In genomic region chr14:95519699-95520098, GRCh38 we compare ENCODE assay signal across 8 cellular contexts. TPM values are rescaled to one million over a fixed set of nuclear protein-coding genes. Genes with fewer than 3 reads are reported as not detected.
DNase-seq lines count a peak whose midpoint lies in the region; ATAC-seq, FAIRE-seq and TF ChIP-seq lines count a peak whose summit lies in the region.

No MANE protein-coding gene starts in this region.

- DNase-seq in BE2C (no peak), M059J (ENCODE audit: low read depth) (peak; percentile 77), endothelial cell of umbilical vein (ENCODE audit: low read depth, low spot score) (peak; percentile 81), smooth muscle cell (lab: John Stamatoyannopoulos, UW; ENCODE audit: unreplicated experiment) (no peak), HuH-7.5 (ENCODE audit: low spot score) (no peak)
- DNase-seq in activated CD4-positive, alpha-beta memory T cell treated with anti-CD3 and anti-CD28 coated beads for 36 hours: peak; percentile 88

- H3K4me1 ChIP-seq in BE2C (peaks cover 57% of the 10 kb centered on the region), endothelial cell of umbilical vein (ENCODE audit: control insufficient read depth, extremely low read depth, insufficient read depth, low read length) (peaks cover 69% of the 10 kb centered on the region), smooth muscle cell (ENCODE audit: low read depth) (peaks cover 25% of the 10 kb centered on the region)

- H3K9me3 ChIP-seq in BE2C (no peaks in the 10 kb centered on the region), endothelial cell of umbilical vein (replicated peaks; ENCODE audit: control insufficient read depth, insufficient read depth, low read length) (no peaks in the 10 kb centered on the region), smooth muscle cell (replicated peaks; ENCODE audit: low read depth) (no peaks in the 10 kb centered on the region)

- POLR2A ChIA-PET in activated CD4-positive, alpha-beta memory T cell treated with anti-CD3 and anti-CD28 coated beads for 36 hours (lab: Charles Lee): interaction anchor here (0.8 to 2.6 kb wide), 3 partner anchors 14 to 39 kb away, joined by 4 to 14 read pairs (median 8); partner anchors contain the start of gene GLRX5
- POLR2A ChIA-PET in endothelial cell of umbilical vein (lab: Charles Lee): no interaction called here

- peaks cover 80% of the 10 kb centered on the region for H3K4me1 Mint-ChIP-seq in activated CD4-positive, alpha-beta memory T cell treated with anti-CD3 and anti-CD28 coated beads for 36 hours (ENCODE audit: low read depth)

- H3K27me3 ChIP-seq in BE2C (no peaks in the 10 kb centered on the region), endothelial cell of umbilical vein (ENCODE audit: control insufficient read depth in 2 of 2, insufficient read depth in 2 of 2, low read length in 2 of 2) (no peaks in the 10 kb centered on the region), smooth muscle cell (ENCODE audit: low read depth) (no peaks in the 10 kb centered on the region)

- TF ChIP-seq POLR2A in endothelial cell of umbilical vein (IDR thresholded peaks at IDR 0.05; ENCODE audit: low read depth, low read length): no peak

- BruUV-seq in endothelial cell of umbilical vein (replicated peaks; lab: Mats Ljungman, UMichigan): no TSS peak

- H3K4me3 Mint-ChIP-seq in activated CD4-positive, alpha-beta memory T cell treated with anti-CD3 and anti-CD28 coated beads for 36 hours: peak overlapping the region; percentile 63

- intact Hi-C loops in activated CD4-positive, alpha-beta memory T cell treated with anti-CD3 and anti-CD28 coated beads for 36 hours (cut with micrococcal nuclease): loop anchor here (1.0 to 10.0 kb wide), 6 partner anchors 15 to 1175 kb away; partner anchors contain the start of genes DICER1 and PAPOLA
- intact Hi-C loops in endothelial cell of umbilical vein (cut with micrococcal nuclease): loop anchor here (2.0 to 10.0 kb wide), 3 partner anchors 25 to 365 kb away; partner anchors contain the start of gene DICER1

- TF ChIP-seq CTCF in BE2C (IDR thresholded peaks at IDR 0.05; ENCODE audit: low read depth, low read length) (no peak), endothelial cell of umbilical vein (IDR thresholded peaks at IDR 0.05; ENCODE audit: extremely low read depth in 1 of 2, insufficient read depth in 1 of 2, low read depth in 1 of 2, low read length in 2 of 2) (no peak), smooth muscle cell (IDR thresholded peaks at IDR 0.05; ENCODE audit: borderline replicate concordance, insufficient read depth, poor library complexity, severe bottlenecking) (no peak)

- H3K9me3 Mint-ChIP-seq in activated CD4-positive, alpha-beta memory T cell treated with anti-CD3 and anti-CD28 coated beads for 36 hours: no peaks in the 10 kb centered on the region

- peaks cover 4% of the 10 kb centered on the region for H3K36me3 Mint-ChIP-seq in activated CD4-positive, alpha-beta memory T cell treated with anti-CD3 and anti-CD28 coated beads for 36 hours

- H3K4me2 ChIP-seq in endothelial cell of umbilical vein (ENCODE audit: insufficient read depth, low read length) (peak overlapping the region; percentile 91), smooth muscle cell (peak overlapping the region; percentile 53)

- H3K36me3 ChIP-seq in BE2C (no peaks in the 10 kb centered on the region), endothelial cell of umbilical vein (ENCODE audit: control insufficient read depth in 2 of 2, extremely low read depth in 1 of 2, insufficient read depth in 2 of 2, low read length in 2 of 2) (no peaks in the 10 kb centered on the region), smooth muscle cell (ENCODE audit: low read depth) (no peaks in the 10 kb centered on the region)

- CTCF ChIA-PET in activated CD4-positive, alpha-beta memory T cell treated with anti-CD3 and anti-CD28 coated beads for 36 hours (lab: Charles Lee): interaction anchor here (0.9 to 1.9 kb wide), 3 partner anchors 8 to 77 kb away, joined by 3 to 15 read pairs (median 3); no protein-coding TSS in a partner anchor
- CTCF ChIA-PET in endothelial cell of umbilical vein (lab: Charles Lee): interaction anchor here (1.0 to 2.4 kb wide), 6 partner anchors 12 to 77 kb away, joined by 3 to 16 read pairs (median 6); no protein-coding TSS in a partner anchor

- ATAC-seq in GM21737 (IDR thresholded peaks at IDR 0.05; ENCODE audit: unreplicated experiment): no peak
- no peak for ATAC-seq in HG03439 (IDR thresholded peaks at IDR 0.05; ENCODE audit: unreplicated experiment)

- H3K4me3 ChIP-seq in BE2C (ENCODE audit: low read depth, low read length): peak overlapping the region; percentile 28
- peak overlapping the region in 1 of 3 experiments; percentile 3 for H3K4me3 ChIP-seq in endothelial cell of umbilical vein (replicated peaks in 1 of 3; ENCODE audit: insufficient read depth in 1 of 3, low read depth in 1 of 3, low read length in 3 of 3)
- no peak overlapping the region for H3K4me3 ChIP-seq in smooth muscle cell

- H4K20me1 ChIP-seq in endothelial cell of umbilical vein (replicated peaks; ENCODE audit: control insufficient read depth, extremely low read depth, insufficient read depth, low read length) (no peaks in the 10 kb centered on the region), smooth muscle cell (ENCODE audit: low read depth) (no peaks in the 10 kb centered on the region)

- H2AFZ ChIP-seq in endothelial cell of umbilical vein (ENCODE audit: low read depth, low read length) (no peak overlapping the region), smooth muscle cell (ENCODE audit: low read depth) (no peak overlapping the region)

- no peaks in the 10 kb centered on the region for H3K27me3 Mint-ChIP-seq in activated CD4-positive, alpha-beta memory T cell treated with anti-CD3 and anti-CD28 coated beads for 36 hours

- H3F3A ChIP-seq in smooth muscle cell (ENCODE audit: low read depth): peaks cover 44% of the 10 kb centered on the region

- H3K9ac ChIP-seq in endothelial cell of umbilical vein (replicated peaks; ENCODE audit: extremely low read depth, insufficient read depth, low read length) (peak overlapping the region; percentile 27), smooth muscle cell (ENCODE audit: low read depth) (no peak overlapping the region)

- FAIRE-seq in endothelial cell of umbilical vein (lab: Jason Lieb, UNC): peak; percentile 95

- H3K27ac ChIP-seq in endothelial cell of umbilical vein (ENCODE audit: insufficient read depth, low read depth, low read length): peak overlapping the region; percentile 51
- peak overlapping the region; percentile 18 for H3K27ac ChIP-seq in smooth muscle cell (ENCODE audit: low read depth)

- H3K27ac Mint-ChIP-seq in activated CD4-positive, alpha-beta memory T cell treated with anti-CD3 and anti-CD28 coated beads for 36 hours: peak overlapping the region; percentile 92

- no peaks in the 10 kb centered on the region for H3K9me1 ChIP-seq in endothelial cell of umbilical vein (replicated peaks; ENCODE audit: control insufficient read depth, extremely low read depth, insufficient read depth, low read length)

- WGBS in smooth muscle cell (ENCODE audit: low lambda C conversion rate): 25% methylated on average over 6 of the region's 6 CpGs

- H3K79me2 ChIP-seq in endothelial cell of umbilical vein (ENCODE audit: control insufficient read depth, insufficient read depth, low read length) (no peaks in the 10 kb centered on the region), smooth muscle cell (ENCODE audit: low read depth) (no peaks in the 10 kb centered on the region)

- dilution Hi-C loops in endothelial cell of umbilical vein (cut with MboI; ENCODE audit: extremely low pct_ligation_motif_present, low sequenced_read_pairs): no loop called here

TF ChIP-seq in endothelial cell of umbilical vein, 7 proteins besides CTCF, POLR2A, EP300 and RAD21 (continues in another document):
- TF ChIP-seq MAX (IDR thresholded peaks at IDR 0.05; ENCODE audit: insufficient read depth, insufficient read length) (no peak), MYC (IDR thresholded peaks at IDR 0.05; ENCODE audit: low read depth, low read length) (no peak), EZH2 (IDR thresholded peaks at IDR 0.05; ENCODE audit: borderline replicate concordance, low read depth, low read length, severe bottlenecking) (no peak), JUN (IDR thresholded peaks at IDR 0.05; ENCODE audit: borderline replicate concordance, insufficient read depth, insufficient read length, low read depth) (peak; percentile 77)

RNA-seq across cellular contexts. Expression of gene SYNE3, which starts 3.2 kb away (rescaled TPM):
- polyA plus RNA-seq in BE2C (2012; ENCODE audit: insufficient read depth, insufficient read length, low read depth): 13.0 TPM
- 0.44 and 2.8 TPM in 2 replicates for total RNA-seq in M059J (2014; rRNA removed; shearing (Covaris generic))
- 10 to 100 TPM; 35.3 to 37.3 TPM for total RNA-seq in activated CD4-positive, alpha-beta memory T cell treated with anti-CD3 and anti-CD28 coated beads for 36 hours
- 18.8 and 19.1 TPM in 2 replicates for total RNA-seq in endothelial cell of umbilical vein
- 2.6 and 3.0 TPM in 2 replicates for polyA plus RNA-seq in endothelial cell of umbilical vein
- polyA plus RNA-seq in endothelial cell of umbilical vein (2011; cell fraction: cytosol; rRNA removed): 2.8 and 3.1 TPM in 2 replicates
- 11.8 and 12.8 TPM in 2 replicates for polyA plus RNA-seq in endothelial cell of umbilical vein (2011; cell fraction: nucleus; rRNA removed)
- 2.7 and 3.3 TPM in 2 replicates for polyA plus RNA-seq in endothelial cell of umbilical vein (2012)
- polyA minus RNA-seq in endothelial cell of umbilical vein: 8.7 and 9.0 TPM in 2 replicates
- polyA minus RNA-seq in endothelial cell of umbilical vein (2011; cell fraction: cytosol; rRNA and poly(A)+ RNA removed): 0.20 TPM
- polyA minus RNA-seq in endothelial cell of umbilical vein (2011; cell fraction: nucleus; rRNA and poly(A)+ RNA removed): 11.5 and 12.4 TPM in 2 replicates
- total RNA-seq in smooth muscle cell: 4.0 and 4.2 TPM in 2 replicates
- polyA plus RNA-seq in smooth muscle cell: 2.7 and 4.1 TPM in 2 replicates

RNA-seq across cellular contexts. Expression of gene GLRX5, which starts 15.2 kb away (rescaled TPM):
- 189 TPM for polyA plus RNA-seq in BE2C (2012; ENCODE audit: insufficient read depth, insufficient read length, low read depth)
- 40.9 and 57.1 TPM in 2 replicates for total RNA-seq in M059J (2014; rRNA removed; shearing (Covaris generic))
- 10 to 100 TPM; 31.8 to 32.2 TPM for total RNA-seq in activated CD4-positive, alpha-beta memory T cell treated with anti-CD3 and anti-CD28 coated beads for 36 hours
- 50.9 and 52.0 TPM in 2 replicates for total RNA-seq in endothelial cell of umbilical vein
- polyA plus RNA-seq in endothelial cell of umbilical vein: 27.1 and 42.6 TPM in 2 replicates
- polyA plus RNA-seq in endothelial cell of umbilical vein (2011; cell fraction: cytosol; rRNA removed): 38.9 and 47.8 TPM in 2 replicates
- 13.7 and 18.6 TPM in 2 replicates for polyA plus RNA-seq in endothelial cell of umbilical vein (2011; cell fraction: nucleus; rRNA removed)
- polyA plus RNA-seq in endothelial cell of umbilical vein (2012): 40.2 and 60.5 TPM in 2 replicates
- polyA minus RNA-seq in endothelial cell of umbilical vein: 12.5 and 16.9 TPM in 2 replicates
- polyA minus RNA-seq in endothelial cell of umbilical vein (2011; cell fraction: cytosol; rRNA and poly(A)+ RNA removed): 22.4 TPM
- 4.7 and 9.0 TPM in 2 replicates for polyA minus RNA-seq in endothelial cell of umbilical vein (2011; cell fraction: nucleus; rRNA and poly(A)+ RNA removed)
- total RNA-seq in smooth muscle cell: 42.4 and 53.5 TPM in 2 replicates
- polyA plus RNA-seq in smooth muscle cell: 79.8 and 84.3 TPM in 2 replicates

Comparison
In these comparisons a context has a peak if more than half of its experiments do, and no peak if none do; other contexts are left out.
1. DNase-seq: peak in M059J (single experiment), activated CD4-positive, alpha-beta memory T cell treated with anti-CD3 and anti-CD28 coated beads for 36 hours (single experiment) and endothelial cell of umbilical vein (single experiment); none in BE2C (single experiment), smooth muscle cell (single experiment) and HuH-7.5 (single experiment).